1 cellular context compared by ENCODE assay signal in the genomic region with DNA sequence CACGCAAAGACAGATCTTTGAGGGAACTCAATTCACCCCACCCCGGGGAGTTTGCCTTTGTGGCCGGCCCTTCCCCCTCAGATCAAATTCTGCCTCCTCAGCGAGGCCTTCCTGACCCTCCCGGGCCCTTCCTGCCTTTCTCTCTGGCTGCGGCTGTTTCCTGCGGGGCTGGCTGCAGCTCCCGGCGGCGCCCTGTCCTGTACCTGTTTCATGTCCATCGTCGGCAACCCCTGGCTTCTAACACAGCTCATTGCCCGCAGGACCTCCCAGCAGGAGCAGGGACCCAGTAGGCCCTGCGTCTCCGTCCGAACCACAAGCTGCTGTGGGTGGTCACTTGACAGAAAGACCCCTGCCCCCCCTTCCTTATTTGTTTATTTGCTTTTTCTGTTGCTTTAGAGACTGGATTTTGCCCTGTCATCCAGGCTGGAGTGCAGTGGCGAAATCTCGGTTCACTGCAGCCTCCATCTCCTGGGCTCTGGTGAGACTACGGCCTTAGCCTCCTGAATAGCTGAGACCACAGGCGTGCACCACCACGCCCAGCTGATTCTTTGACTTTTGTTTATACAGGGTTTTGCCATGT.
A peak's percentile ranks its signal among the peaks of the same experiment; 100 is the strongest.
TF ChIP-seq lines count a peak whose summit lies in the region.

No MANE protein-coding gene starts in this region.

TF ChIP-seq in K562, 482 proteins besides CTCF, POLR2A, EP300 and RAD21 (continued from another document and continues in another):
- no peak for TF ChIP-seq TFAP4 (CRISPR knock-in tag; IDR thresholded peaks at IDR 0.05; ENCODE audit: borderline replicate concordance)
- no peak for TF ChIP-seq RHOXF2B (CRISPR knock-in tag; conservative IDR thresholded peaks at IDR 0.05)
- TF ChIP-seq, protein P1, sequence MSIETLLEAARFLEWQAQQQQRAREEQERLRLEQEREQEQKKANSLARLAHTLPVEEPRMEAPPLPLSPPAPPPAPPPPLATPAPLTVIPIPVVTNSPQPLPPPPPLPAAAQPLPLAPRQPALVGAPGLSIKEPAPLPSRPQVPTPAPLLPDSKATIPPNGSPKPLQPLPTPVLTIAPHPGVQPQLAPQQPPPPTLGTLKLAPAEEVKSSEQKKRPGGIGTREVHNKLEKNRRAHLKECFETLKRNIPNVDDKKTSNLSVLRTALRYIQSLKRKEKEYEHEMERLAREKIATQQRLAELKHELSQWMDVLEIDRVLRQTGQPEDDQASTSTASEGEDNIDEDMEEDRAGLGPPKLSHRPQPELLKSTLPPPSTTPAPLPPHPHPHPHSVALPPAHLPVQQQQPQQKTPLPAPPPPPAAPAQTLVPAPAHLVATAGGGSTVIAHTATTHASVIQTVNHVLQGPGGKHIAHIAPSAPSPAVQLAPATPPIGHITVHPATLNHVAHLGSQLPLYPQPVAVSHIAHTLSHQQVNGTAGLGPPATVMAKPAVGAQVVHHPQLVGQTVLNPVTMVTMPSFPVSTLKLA (conservative IDR thresholded peaks at IDR 0.05): no peak
- no peak for TF ChIP-seq PHB2 (IDR thresholded peaks at IDR 0.05; ENCODE audit: low read depth)
- TF ChIP-seq SREBF1 (IDR thresholded peaks at IDR 0.05; ENCODE audit: borderline replicate concordance, low read depth, low read length): no peak
- no peak for TF ChIP-seq BHLHE40 (IDR thresholded peaks at IDR 0.05; ENCODE audit: low read length)
- TF ChIP-seq ZZZ3 (IDR thresholded peaks at IDR 0.05): no peak
- no peak for TF ChIP-seq RBM15 (IDR thresholded peaks at IDR 0.05; ENCODE audit: insufficient read depth, low read length)
- no peak for TF ChIP-seq ZNF174 (CRISPR knock-in tag; IDR thresholded peaks at IDR 0.05)
- no peak for TF ChIP-seq MEF2D (tag; conservative IDR thresholded peaks at IDR 0.05; ENCODE audit: low read depth)
- no peak for TF ChIP-seq ZSCAN29 (IDR thresholded peaks at IDR 0.05)
- no peak for TF ChIP-seq CBX5 (IDR thresholded peaks at IDR 0.05; ENCODE audit: borderline replicate concordance, low read depth)
- TF ChIP-seq NUFIP1 (IDR thresholded peaks at IDR 0.05; ENCODE audit: partially characterized antibody): no peak
- TF ChIP-seq ZNF561 (CRISPR knock-in tag; conservative IDR thresholded peaks at IDR 0.05): no peak
- TF ChIP-seq, protein P2, sequence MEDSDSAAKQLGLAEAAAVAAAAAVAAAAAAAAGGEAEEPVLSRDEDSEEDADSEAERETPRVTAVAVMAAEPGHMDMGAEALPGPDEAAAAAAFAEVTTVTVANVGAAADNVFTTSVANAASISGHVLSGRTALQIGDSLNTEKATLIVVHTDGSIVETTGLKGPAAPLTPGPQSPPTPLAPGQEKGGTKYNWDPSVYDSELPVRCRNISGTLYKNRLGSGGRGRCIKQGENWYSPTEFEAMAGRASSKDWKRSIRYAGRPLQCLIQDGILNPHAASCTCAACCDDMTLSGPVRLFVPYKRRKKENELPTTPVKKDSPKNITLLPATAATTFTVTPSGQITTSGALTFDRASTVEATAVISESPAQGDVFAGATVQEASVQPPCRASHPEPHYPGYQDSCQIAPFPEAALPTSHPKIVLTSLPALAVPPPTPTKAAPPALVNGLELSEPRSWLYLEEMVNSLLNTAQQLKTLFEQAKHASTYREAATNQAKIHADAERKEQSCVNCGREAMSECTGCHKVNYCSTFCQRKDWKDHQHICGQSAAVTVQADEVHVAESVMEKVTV (CRISPR knock-in tag; IDR thresholded peaks at IDR 0.05): no peak
- TF ChIP-seq GATAD2B (IDR thresholded peaks at IDR 0.05; ENCODE audit: borderline replicate concordance): no peak
- TF ChIP-seq CXXC5 (CRISPR knock-in tag; IDR thresholded peaks at IDR 0.05): no peak
- TF ChIP-seq HNRNPH1 (optimal IDR thresholded peaks at IDR 0.05; ENCODE audit: low read depth, low read length): no peak
- TF ChIP-seq ZNF518B (CRISPR knock-in tag; IDR thresholded peaks at IDR 0.05): no peak
- TF ChIP-seq, protein P3, sequence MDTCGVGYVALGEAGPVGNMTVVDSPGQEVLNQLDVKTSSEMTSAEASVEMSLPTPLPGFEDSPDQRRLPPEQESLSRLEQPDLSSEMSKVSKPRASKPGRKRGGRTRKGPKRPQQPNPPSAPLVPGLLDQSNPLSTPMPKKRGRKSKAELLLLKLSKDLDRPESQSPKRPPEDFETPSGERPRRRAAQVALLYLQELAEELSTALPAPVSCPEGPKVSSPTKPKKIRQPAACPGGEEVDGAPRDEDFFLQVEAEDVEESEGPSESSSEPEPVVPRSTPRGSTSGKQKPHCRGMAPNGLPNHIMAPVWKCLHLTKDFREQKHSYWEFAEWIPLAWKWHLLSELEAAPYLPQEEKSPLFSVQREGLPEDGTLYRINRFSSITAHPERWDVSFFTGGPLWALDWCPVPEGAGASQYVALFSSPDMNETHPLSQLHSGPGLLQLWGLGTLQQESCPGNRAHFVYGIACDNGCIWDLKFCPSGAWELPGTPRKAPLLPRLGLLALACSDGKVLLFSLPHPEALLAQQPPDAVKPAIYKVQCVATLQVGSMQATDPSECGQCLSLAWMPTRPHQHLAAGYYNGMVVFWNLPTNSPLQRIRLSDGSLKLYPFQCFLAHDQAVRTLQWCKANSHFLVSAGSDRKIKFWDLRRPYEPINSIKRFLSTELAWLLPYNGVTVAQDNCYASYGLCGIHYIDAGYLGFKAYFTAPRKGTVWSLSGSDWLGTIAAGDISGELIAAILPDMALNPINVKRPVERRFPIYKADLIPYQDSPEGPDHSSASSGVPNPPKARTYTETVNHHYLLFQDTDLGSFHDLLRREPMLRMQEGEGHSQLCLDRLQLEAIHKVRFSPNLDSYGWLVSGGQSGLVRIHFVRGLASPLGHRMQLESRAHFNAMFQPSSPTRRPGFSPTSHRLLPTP (IDR thresholded peaks at IDR 0.05; ENCODE audit: borderline replicate concordance, extremely low read depth, insufficient read length): no peak
- TF ChIP-seq NFE2 (IDR thresholded peaks at IDR 0.05; ENCODE audit: low read depth): peak; percentile 73
- TF ChIP-seq SETDB1 (IDR thresholded peaks at IDR 0.05; ENCODE audit: low read length): no peak
- TF ChIP-seq, protein P4, sequence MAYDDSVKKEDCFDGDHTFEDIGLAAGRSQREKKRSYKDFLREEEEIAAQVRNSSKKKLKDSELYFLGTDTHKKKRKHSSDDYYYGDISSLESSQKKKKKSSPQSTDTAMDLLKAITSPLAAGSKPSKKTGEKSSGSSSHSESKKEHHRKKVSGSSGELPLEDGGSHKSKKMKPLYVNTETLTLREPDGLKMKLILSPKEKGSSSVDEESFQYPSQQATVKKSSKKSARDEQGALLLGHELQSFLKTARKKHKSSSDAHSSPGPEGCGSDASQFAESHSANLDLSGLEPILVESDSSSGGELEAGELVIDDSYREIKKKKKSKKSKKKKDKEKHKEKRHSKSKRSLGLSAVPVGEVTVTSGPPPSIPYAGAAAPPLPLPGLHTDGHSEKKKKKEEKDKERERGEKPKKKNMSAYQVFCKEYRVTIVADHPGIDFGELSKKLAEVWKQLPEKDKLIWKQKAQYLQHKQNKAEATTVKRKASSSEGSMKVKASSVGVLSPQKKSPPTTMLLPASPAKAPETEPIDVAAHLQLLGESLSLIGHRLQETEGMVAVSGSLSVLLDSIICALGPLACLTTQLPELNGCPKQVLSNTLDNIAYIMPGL (CRISPR knock-in tag; IDR thresholded peaks at IDR 0.05): no peak
- TF ChIP-seq ASH1L (IDR thresholded peaks at IDR 0.05; ENCODE audit: borderline replicate concordance, low read depth, partially characterized antibody): no peak
- TF ChIP-seq ZNF316 (IDR thresholded peaks at IDR 0.05): peak; percentile 64
- TF ChIP-seq PRMT5 (CRISPR knock-in tag; IDR thresholded peaks at IDR 0.05): no peak
- no peak for TF ChIP-seq WHSC1 (IDR thresholded peaks at IDR 0.05; ENCODE audit: low read length)
- no peak for TF ChIP-seq TRIM24 (IDR thresholded peaks at IDR 0.05)
- no peak for TF ChIP-seq SOX6 (IDR thresholded peaks at IDR 0.05)
- TF ChIP-seq MAFF (IDR thresholded peaks at IDR 0.05; ENCODE audit: low read length): peak; percentile 35
- no peak for TF ChIP-seq ELF4 (CRISPR knock-in tag; IDR thresholded peaks at IDR 0.05)
- TF ChIP-seq PHF20 (IDR thresholded peaks at IDR 0.05; ENCODE audit: partially characterized antibody): no peak
- TF ChIP-seq E2F1 (CRISPR knock-in tag; IDR thresholded peaks at IDR 0.05): no peak
- no peak for TF ChIP-seq HNRNPL (IDR thresholded peaks at IDR 0.05; ENCODE audit: low read depth, low read length)
- peak; percentile 76 for TF ChIP-seq MAFG (tag; conservative IDR thresholded peaks at IDR 0.05)
- TF ChIP-seq MYC (IDR thresholded peaks at IDR 0.05; ENCODE audit: low read depth, low read length): no peak; the same call in 1 of the 2 replicates
- no peak for TF ChIP-seq MYC (CRISPR knock-in tag; IDR thresholded peaks at IDR 0.05; ENCODE audit: borderline replicate concordance, low read depth)
- no peak for TF ChIP-seq ZNF507 (tag; conservative IDR thresholded peaks at IDR 0.05)
- TF ChIP-seq, protein P5, sequence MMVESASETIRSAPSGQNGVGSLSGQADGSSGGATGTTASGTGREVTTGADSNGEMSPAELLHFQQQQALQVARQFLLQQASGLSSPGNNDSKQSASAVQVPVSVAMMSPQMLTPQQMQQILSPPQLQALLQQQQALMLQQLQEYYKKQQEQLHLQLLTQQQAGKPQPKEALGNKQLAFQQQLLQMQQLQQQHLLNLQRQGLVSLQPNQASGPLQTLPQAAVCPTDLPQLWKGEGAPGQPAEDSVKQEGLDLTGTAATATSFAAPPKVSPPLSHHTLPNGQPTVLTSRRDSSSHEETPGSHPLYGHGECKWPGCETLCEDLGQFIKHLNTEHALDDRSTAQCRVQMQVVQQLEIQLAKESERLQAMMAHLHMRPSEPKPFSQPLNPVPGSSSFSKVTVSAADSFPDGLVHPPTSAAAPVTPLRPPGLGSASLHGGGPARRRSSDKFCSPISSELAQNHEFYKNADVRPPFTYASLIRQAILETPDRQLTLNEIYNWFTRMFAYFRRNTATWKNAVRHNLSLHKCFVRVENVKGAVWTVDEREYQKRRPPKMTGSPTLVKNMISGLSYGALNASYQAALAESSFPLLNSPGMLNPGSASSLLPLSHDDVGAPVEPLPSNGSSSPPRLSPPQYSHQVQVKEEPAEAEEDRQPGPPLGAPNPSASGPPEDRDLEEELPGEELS (CRISPR knock-in tag; IDR thresholded peaks at IDR 0.05; ENCODE audit: borderline replicate concordance): no peak
- TF ChIP-seq SIX5 (IDR thresholded peaks at IDR 0.05; ENCODE audit: borderline replicate concordance in 1 of 2, insufficient read depth in 1 of 2, low read depth in 1 of 2, low read length in 2 of 2): no peak
- no peak for TF ChIP-seq CLOCK (CRISPR knock-in tag; IDR thresholded peaks at IDR 0.05; ENCODE audit: borderline replicate concordance)
- TF ChIP-seq HNRNPLL (IDR thresholded peaks at IDR 0.05; ENCODE audit: low read depth, low read length, poor library complexity, severe bottlenecking): no peak
- no peak for TF ChIP-seq NELFE (IDR thresholded peaks at IDR 0.05; ENCODE audit: insufficient read depth, insufficient read length)
- TF ChIP-seq CBX1 (IDR thresholded peaks at IDR 0.05; ENCODE audit: low read depth): no peak
- 0 out of 4 replicates have a peak, but pooled peaks of 1 of the 2 experiments have one; percentile 5 for TF ChIP-seq NONO (IDR thresholded peaks at IDR 0.05; ENCODE audit: low read depth in 2 of 2, low read length in 1 of 2)
- peak; percentile 72 for TF ChIP-seq ZFX (CRISPR knock-in tag; IDR thresholded peaks at IDR 0.05)
- TF ChIP-seq TSC22D4 (tag; IDR thresholded peaks at IDR 0.05): no peak
